Comparison of ENCODE assay signal across 9 cellular contexts in the genomic region with DNA sequence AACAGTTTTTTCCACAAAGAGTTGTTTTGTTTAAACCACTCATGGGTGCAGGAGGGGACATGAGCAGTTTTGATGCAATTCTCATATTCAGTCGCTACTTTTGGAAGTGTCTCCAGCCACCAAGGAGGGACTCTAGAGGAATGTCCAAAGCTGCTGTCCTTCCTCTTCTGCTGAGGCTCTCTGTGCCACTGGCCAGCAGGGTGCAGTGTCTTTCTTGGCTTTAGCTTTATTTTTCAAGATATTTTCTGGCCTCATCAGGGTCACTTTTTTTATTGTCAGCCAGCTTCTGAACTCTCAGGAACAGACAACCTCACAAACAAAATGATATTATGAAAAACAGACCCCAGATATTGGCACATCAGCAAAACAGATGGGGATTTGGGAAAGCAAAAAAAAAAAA.
A peak's percentile ranks its signal among the peaks of the same experiment; 100 is the strongest.
DNase-seq lines count a peak whose midpoint lies in the region; ATAC-seq, FAIRE-seq and TF ChIP-seq lines count a peak whose summit lies in the region.
"Had no signal": no experiment of that assay in that cellular context is flagged by ENCODE, and none has a peak within 500 bp of the region (broad histone marks: within the 10 kb centered on the region; RNA-seq: fewer than 3 reads in every experiment).

No MANE protein-coding gene starts in this region.

- no peaks in the 10 kb centered on the region for H3K9me1 ChIP-seq in endothelial cell of umbilical vein (replicated peaks; ENCODE audit: control insufficient read depth, extremely low read depth, insufficient read depth, low read length)

- dilution Hi-C loops in endothelial cell of umbilical vein (cut with MboI; ENCODE audit: extremely low pct_ligation_motif_present, low sequenced_read_pairs): no loop called here

- TF ChIP-seq POLR2A in endothelial cell of umbilical vein (IDR thresholded peaks at IDR 0.05; ENCODE audit: low read depth, low read length): no peak

- BruUV-seq in A673 (replicated peaks; lab: Mats Ljungman, UMichigan) (no TSS peak), endothelial cell of umbilical vein (replicated peaks; lab: Mats Ljungman, UMichigan) (no TSS peak)

- H3K4me3 ChIP-seq in A673 (ENCODE audit: low read depth, low read length, poor library complexity, severe bottlenecking): no peak overlapping the region
- H3K4me3 ChIP-seq in MM.1S (ENCODE audit: low read length): no peak overlapping the region
- H3K4me3 ChIP-seq in endothelial cell of umbilical vein (replicated peaks in 1 of 3; ENCODE audit: insufficient read depth in 1 of 3, low read depth in 1 of 3, low read length in 3 of 3): no peak overlapping the region
- no peak overlapping the region for H3K4me3 ChIP-seq in osteoblast (ENCODE audit: insufficient read depth, low read length)

- H3K9me2 ChIP-seq in MM.1S (replicated peaks; ENCODE audit: insufficient read depth, low read length): no peaks in the 10 kb centered on the region; the same call in 1 of the 2 replicates

- H3K36me3 ChIP-seq in A673 (ENCODE audit: insufficient read depth, low read length, poor library complexity, severe bottlenecking): no peaks in the 10 kb centered on the region
- H3K36me3 ChIP-seq in MM.1S (replicated peaks; ENCODE audit: insufficient read depth, low read length): no peaks in the 10 kb centered on the region
- H3K36me3 ChIP-seq in endothelial cell of umbilical vein (ENCODE audit: control insufficient read depth in 2 of 2, extremely low read depth in 1 of 2, insufficient read depth in 2 of 2, low read length in 2 of 2): no peaks in the 10 kb centered on the region
- H3K36me3 ChIP-seq in osteoblast (ENCODE audit: insufficient read depth, low read length): no peaks in the 10 kb centered on the region

- H3K9ac ChIP-seq in MM.1S (ENCODE audit: low read length): no peak overlapping the region
- H3K9ac ChIP-seq in endothelial cell of umbilical vein (replicated peaks; ENCODE audit: extremely low read depth, insufficient read depth, low read length): no peak overlapping the region

- H3K27ac ChIP-seq in A673 (ENCODE audit: low read depth, low read length, poor library complexity, severe bottlenecking) (no peak overlapping the region), MM.1S (ENCODE audit: low read length) (no peak overlapping the region), endothelial cell of umbilical vein (ENCODE audit: insufficient read depth, low read depth, low read length) (peak overlapping the region; percentile 1), osteoblast (ENCODE audit: low read depth, low read length) (no peak overlapping the region), caudate nucleus (ENCODE audit: low read depth, low read length) (no peak overlapping the region)

- intact Hi-C loops in A673 (cut with micrococcal nuclease; ENCODE audit: unreplicated experiment): loop anchor here (5.0 to 10.0 kb wide), 2 partner anchors 273 to 314 kb away; no protein-coding TSS in a partner anchor
- intact Hi-C loops in endothelial cell of umbilical vein (cut with micrococcal nuclease): loop anchor here (1.0 to 5.0 kb wide), 7 partner anchors 161 to 315 kb away; a partner anchor contains a TSS

- H3F3A ChIP-seq in MM.1S (ENCODE audit: insufficient read depth, low read length): no peaks in the 10 kb centered on the region

- H3K79me2 ChIP-seq in MM.1S (ENCODE audit: low read length) (no peaks in the 10 kb centered on the region), endothelial cell of umbilical vein (ENCODE audit: control insufficient read depth, insufficient read depth, low read length) (no peaks in the 10 kb centered on the region), osteoblast (ENCODE audit: insufficient read depth, low read length) (no peaks in the 10 kb centered on the region)

- peak; percentile 40 for FAIRE-seq in endothelial cell of umbilical vein (lab: Jason Lieb, UNC)
- FAIRE-seq in frontal cortex (lab: Jason Lieb, UNC): no peak

- ATAC-seq in GM18907 (IDR thresholded peaks at IDR 0.05; ENCODE audit: unreplicated experiment): peak; percentile 66

- DNase-seq in A673 (ENCODE audit: low spot score): peak; percentile 47
- no peak for DNase-seq in MM.1S
- peak; percentile 81 for DNase-seq in endothelial cell of umbilical vein (ENCODE audit: low read depth, low spot score)
- DNase-seq in osteoblast (ENCODE audit: insufficient read length, low spot score, missing footprints): no peak
- DNase-seq in frontal cortex (ENCODE audit: low spot score in 2 of 2): no peak
- no peak for DNase-seq in caudate nucleus (lab: John Stamatoyannopoulos, UW)
- DNase-seq in NCI-H1436 treated with DMSO at 0.1 percent for 48 hours (lab: John Stamatoyannopoulos, UW): no peak
- DNase-seq: activated naive CD8-positive, alpha-beta T cell treated with anti-CD3 and anti-CD28 coated beads, Interleukin-2, amount 10 ng/mL, durations not matched to agents 7 days and 5 days had no signal

- H2AFZ ChIP-seq in MM.1S (ENCODE audit: low read length): no peak overlapping the region
- no peak overlapping the region for H2AFZ ChIP-seq in endothelial cell of umbilical vein (ENCODE audit: low read depth, low read length)
- no peak overlapping the region for H2AFZ ChIP-seq in osteoblast (ENCODE audit: low read length)

- CTCF ChIA-PET in A673 (lab: Charles Lee): no interaction called here
- CTCF ChIA-PET in endothelial cell of umbilical vein (lab: Charles Lee): interaction anchor here (0.6 to 3.1 kb wide), 44 partner anchors 10 to 430 kb away, joined by 3 to 24 read pairs (median 4); a partner anchor contains a TSS

- POLR2A ChIA-PET in A673 (lab: Charles Lee; ENCODE audit: low non-redundant PET) (no interaction called here), endothelial cell of umbilical vein (lab: Charles Lee) (interaction anchor here (0.6 to 1.0 kb wide), 3 partner anchors 125 to 309 kb away, joined by 3 to 9 read pairs (median 5); a partner anchor contains a TSS)

- H4K20me1 ChIP-seq in MM.1S (ENCODE audit: insufficient read depth, low read length): no peaks in the 10 kb centered on the region
- H4K20me1 ChIP-seq in endothelial cell of umbilical vein (replicated peaks; ENCODE audit: control insufficient read depth, extremely low read depth, insufficient read depth, low read length): peaks cover 2% of the 10 kb centered on the region
- H4K20me1 ChIP-seq in osteoblast (ENCODE audit: insufficient read depth, low read length): no peaks in the 10 kb centered on the region

- H3K9me3 ChIP-seq in A673 (ENCODE audit: low read depth, low read length, poor library complexity, severe bottlenecking) (no peaks in the 10 kb centered on the region), MM.1S (replicated peaks; ENCODE audit: insufficient read depth, low read length) (no peaks in the 10 kb centered on the region), endothelial cell of umbilical vein (replicated peaks; ENCODE audit: control insufficient read depth, insufficient read depth, low read length) (no peaks in the 10 kb centered on the region), osteoblast (ENCODE audit: low read depth, low read length) (no peaks in the 10 kb centered on the region)

- H3K4me2 ChIP-seq in MM.1S (ENCODE audit: low read depth, low read length) (no peak overlapping the region), endothelial cell of umbilical vein (ENCODE audit: insufficient read depth, low read length) (no peak overlapping the region), osteoblast (ENCODE audit: insufficient read depth, low read length) (no peak overlapping the region)

- H3K27me3 ChIP-seq in A673 (replicated peaks; ENCODE audit: insufficient read depth, low read depth, low read length, poor library complexity): peaks cover 4% of the 10 kb centered on the region
- no peaks in the 10 kb centered on the region for H3K27me3 ChIP-seq in MM.1S (replicated peaks; ENCODE audit: insufficient read depth, low read length)
- no peaks in the 10 kb centered on the region for H3K27me3 ChIP-seq in endothelial cell of umbilical vein (ENCODE audit: control insufficient read depth in 2 of 2, insufficient read depth in 2 of 2, low read length in 2 of 2)
- no peaks in the 10 kb centered on the region for H3K27me3 ChIP-seq in osteoblast (ENCODE audit: insufficient read depth, low read length)

- TF ChIP-seq CTCF in A673 (conservative IDR thresholded peaks at IDR 0.05; ENCODE audit: low read depth, low read length) (peak; percentile 62), MM.1S (IDR thresholded peaks at IDR 0.05; ENCODE audit: low read length) (peak; percentile 47), endothelial cell of umbilical vein (IDR thresholded peaks at IDR 0.05; ENCODE audit: extremely low read depth in 1 of 2, insufficient read depth in 1 of 2, low read depth in 1 of 2, low read length in 2 of 2) (peak; percentile 70 to 80), osteoblast (IDR thresholded peaks at IDR 0.05; ENCODE audit: extremely low read depth, low read depth, low read length) (peak; percentile 71)

- peaks cover 10% of the 10 kb centered on the region for H3K4me1 ChIP-seq in A673 (ENCODE audit: insufficient read depth, low read length, poor library complexity, severe bottlenecking)
- H3K4me1 ChIP-seq in MM.1S (ENCODE audit: low read length): no peaks in the 10 kb centered on the region
- peaks cover 30% of the 10 kb centered on the region for H3K4me1 ChIP-seq in endothelial cell of umbilical vein (ENCODE audit: control insufficient read depth, extremely low read depth, insufficient read depth, low read length)
- no peaks in the 10 kb centered on the region for H3K4me1 ChIP-seq in osteoblast (ENCODE audit: insufficient read depth, low read length)

TF ChIP-seq in endothelial cell of umbilical vein, 7 proteins besides CTCF, POLR2A, EP300 and RAD21:
- TF ChIP-seq JUN (IDR thresholded peaks at IDR 0.05; ENCODE audit: borderline replicate concordance, insufficient read depth, insufficient read length, low read depth) (no peak), EZH2 (IDR thresholded peaks at IDR 0.05; ENCODE audit: borderline replicate concordance, low read depth, low read length, severe bottlenecking) (no peak), FOS (IDR thresholded peaks at IDR 0.05; ENCODE audit: borderline replicate concordance, insufficient read depth, low read length) (no peak), GATA2 (IDR thresholded peaks at IDR 0.05; ENCODE audit: insufficient read depth, insufficient read length, low read depth, low read length) (no peak), MYC (IDR thresholded peaks at IDR 0.05; ENCODE audit: low read depth, low read length) (no peak), POLR2AphosphoS5 (IDR thresholded peaks at IDR 0.05; ENCODE audit: insufficient read depth, low read depth, low read length) (no peak)
- TF ChIP-seq, protein P1, sequence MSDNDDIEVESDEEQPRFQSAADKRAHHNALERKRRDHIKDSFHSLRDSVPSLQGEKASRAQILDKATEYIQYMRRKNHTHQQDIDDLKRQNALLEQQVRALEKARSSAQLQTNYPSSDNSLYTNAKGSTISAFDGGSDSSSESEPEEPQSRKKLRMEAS (IDR thresholded peaks at IDR 0.05; ENCODE audit: insufficient read depth, insufficient read length): no peak

Comparison
In these comparisons a context has a peak if more than half of its experiments do, and no peak if none do; other contexts are left out.
1. DNase-seq: peak in A673 (single experiment) and endothelial cell of umbilical vein (single experiment); none in MM.1S (single experiment), osteoblast (single experiment), frontal cortex (0 of 2), caudate nucleus (0 of 61) and NCI-H1436 treated with DMSO at 0.1 percent for 48 hours (single experiment).
2. Peak in every context shown above with its lines, with median percentiles within 50 percentile points of each other: CTCF ChIP-seq.